ENCODE assay signal across 19 cellular contexts in the genomic region with DNA sequence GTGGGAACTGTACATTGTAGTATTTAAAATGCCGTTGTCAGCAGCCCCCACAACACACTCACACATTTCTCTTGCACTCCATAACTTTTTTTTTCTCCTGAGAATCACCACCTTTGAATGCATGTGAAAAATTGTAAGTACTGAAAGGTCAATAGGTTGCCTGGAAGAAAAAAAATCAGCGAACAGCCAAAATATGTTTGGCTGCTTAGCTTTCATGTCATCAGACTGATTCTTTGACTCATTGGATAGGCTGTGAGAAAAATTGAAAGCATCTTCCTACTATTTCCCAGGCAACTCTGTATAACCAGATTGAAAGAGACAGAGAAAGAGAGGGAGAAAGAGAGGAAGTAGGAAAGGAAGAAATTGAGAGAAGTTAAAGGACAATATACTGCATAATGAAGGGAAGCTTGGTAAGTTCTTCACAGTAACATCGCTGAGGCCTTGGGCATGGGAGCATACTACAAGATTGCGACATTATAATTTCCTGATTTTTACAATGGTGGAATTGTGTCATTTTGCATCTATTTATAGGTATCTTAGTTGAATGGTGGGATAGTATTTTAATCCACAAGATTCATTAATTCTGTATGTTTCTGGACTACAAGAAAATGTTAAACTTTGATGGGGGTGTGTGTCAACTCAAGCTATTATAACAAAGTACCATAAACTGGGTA.
A peak's percentile ranks its signal among the peaks of the same experiment; 100 is the strongest.
DNase-seq lines count a peak whose midpoint lies in the region; ATAC-seq and TF ChIP-seq lines count a peak whose summit lies in the region.
"Had no signal": no experiment of that assay in that cellular context is flagged by ENCODE, and none has a peak within 500 bp of the region (broad histone marks: within the 10 kb centered on the region; RNA-seq: fewer than 3 reads in every experiment).

No MANE protein-coding gene starts in this region.

- DNase-seq in GM23248 (peak; percentile 51), SK-N-MC (ENCODE audit: low read depth, low spot score) (peak; percentile 40), fibroblast of lung (ENCODE audit: low read depth in 2 of 2) (peak; percentile 27 to 83), neural crest cell (ENCODE audit: low read depth, low spot score) (no peak), NCI-H1105 (lab: John Stamatoyannopoulos, UW) (no peak), SIG-M5 (lab: John Stamatoyannopoulos, UW) (no peak)
- DNase-seq: activated naive CD8-positive, alpha-beta T cell treated with anti-CD3 and anti-CD28 coated beads, Interleukin-2, amount 10 ng/mL, durations not matched to agents 7 days and 5 days; Karpas-422; left ventricle myocardium inferior; mucosa of descending colon; NCI-H510A had no signal

- H4K20me1 ChIP-seq in GM23248 (ENCODE audit: insufficient read depth) = no peaks in the 10 kb centered on the region
- H4K20me1 ChIP-seq in fibroblast of lung (ENCODE audit: control insufficient read depth, extremely low read depth, insufficient read depth, low read length) = no peaks in the 10 kb centered on the region
- H4K20me1 ChIP-seq: BLaER1 treated with 17β-estradiol and CSF1 and Interleukin-3, amounts not matched to agents 10 nM and 100 nM had no signal

- no peak overlapping the region for H3K4me3 Mint-ChIP-seq in neural crest cell
- H3K4me3 Mint-ChIP-seq: activated naive CD8-positive, alpha-beta T cell treated with anti-CD3 and anti-CD28 coated beads, Interleukin-2, amount 10 ng/mL, durations not matched to agents 7 days and 5 days had no signal

- H3K27ac Mint-ChIP-seq in neural crest cell (ENCODE audit: unreplicated experiment) = peak overlapping the region; percentile 31
- H3K27ac Mint-ChIP-seq: activated naive CD8-positive, alpha-beta T cell treated with anti-CD3 and anti-CD28 coated beads, Interleukin-2, amount 10 ng/mL, durations not matched to agents 7 days and 5 days had no signal

- H3K27ac ChIP-seq in GM23248 (peak overlapping the region; percentile 52), SK-N-MC (0 out of 2 replicates have a peak overlapping the region, but pooled peaks have one; percentile 26), fibroblast of lung (ENCODE audit: insufficient read depth, low read length) (peak overlapping the region; percentile 49)
- H3K27ac ChIP-seq: BLaER1 treated with 17β-estradiol and CSF1 and Interleukin-3, amounts not matched to agents 10 nM and 100 nM; breast epithelium; coronary artery; left ventricle myocardium inferior; neutrophil; right atrium auricular region; VCaP had no signal

- H3K9ac ChIP-seq in GM23248 (no peak overlapping the region), SK-N-MC (ENCODE audit: insufficient read length) (no peak overlapping the region), fibroblast of lung (ENCODE audit: insufficient read depth, low read length) (no peak overlapping the region)
- H3K9ac ChIP-seq: BLaER1 treated with 17β-estradiol and CSF1 and Interleukin-3, amounts not matched to agents 10 nM and 100 nM had no signal

- H3K4me1 ChIP-seq in GM23248 (ENCODE audit: insufficient read depth) = peaks cover 22% of the 10 kb centered on the region
- peaks cover 9% of the 10 kb centered on the region for H3K4me1 ChIP-seq in fibroblast of lung (ENCODE audit: control insufficient read depth, extremely low read depth, insufficient read depth, low read length)
- H3K4me1 ChIP-seq: breast epithelium, left ventricle myocardium inferior, right atrium auricular region had no signal

- no peaks in the 10 kb centered on the region for H3K9me2 ChIP-seq in GM23248 (ENCODE audit: insufficient read depth)

- H3F3A ChIP-seq in GM23248 (ENCODE audit: insufficient read depth) = peaks cover 5% of the 10 kb centered on the region; the same call in 1 of the 2 replicates

- 0 out of 2 replicates have a peak overlapping the region, but pooled peaks have one; percentile 38 for H2AFZ ChIP-seq in GM23248
- peak overlapping the region; percentile 2 for H2AFZ ChIP-seq in fibroblast of lung (ENCODE audit: low read length)

- WGBS in GM23248 (ENCODE audit: low coverage in 1 of 2, low lambda C conversion rate in 2 of 2, missing lambda C conversion rate in 2 of 2), 2 experiments = 40 to 47% methylated on average over 4 of the region's 4 CpGs

- H3K36me3 Mint-ChIP-seq in neural crest cell (ENCODE audit: low read depth) = no peaks in the 10 kb centered on the region
- H3K36me3 Mint-ChIP-seq: activated naive CD8-positive, alpha-beta T cell treated with anti-CD3 and anti-CD28 coated beads, Interleukin-2, amount 10 ng/mL, durations not matched to agents 7 days and 5 days had no signal

- in situ Hi-C loops in GM23248 (cut with MboI) = no loop called here

- H3K27me3 ChIP-seq in GM23248 (replicated peaks; ENCODE audit: insufficient read depth) (no peaks in the 10 kb centered on the region), fibroblast of lung (ENCODE audit: control insufficient read depth, insufficient read depth, low read length) (no peaks in the 10 kb centered on the region)
- H3K27me3 ChIP-seq: BLaER1 treated with 17β-estradiol and CSF1 and Interleukin-3, amounts not matched to agents 10 nM and 100 nM; breast epithelium; neutrophil; right atrium auricular region had no signal

- no peaks in the 10 kb centered on the region for H3K4me1 Mint-ChIP-seq in neural crest cell
- H3K4me1 Mint-ChIP-seq: activated naive CD8-positive, alpha-beta T cell treated with anti-CD3 and anti-CD28 coated beads, Interleukin-2, amount 10 ng/mL, durations not matched to agents 7 days and 5 days had no signal

- H3K4me3 ChIP-seq in GM23248 (no peak overlapping the region), SK-N-MC (no peak overlapping the region), fibroblast of lung (replicated peaks in 1 of 4; ENCODE audit: control extremely low read depth in 1 of 4, insufficient read depth in 1 of 4, low read depth in 3 of 4, low read length in 4 of 4) (no peak overlapping the region)
- H3K4me3 ChIP-seq: BLaER1 treated with 17β-estradiol and CSF1 and Interleukin-3, amounts not matched to agents 10 nM and 100 nM; breast epithelium; coronary artery; left ventricle myocardium inferior; mucosa of descending colon; right atrium auricular region had no signal

- no peak for TF ChIP-seq CTCF in fibroblast of lung (conservative IDR thresholded peaks at IDR 0.05 in 1 of 2, IDR thresholded peaks at IDR 0.05 in 1 of 2; ENCODE audit: low read depth in 1 of 2, low read length in 2 of 2)
- TF ChIP-seq CTCF in neural crest cell (conservative IDR thresholded peaks at IDR 0.05) = no peak

- H3K27me3 Mint-ChIP-seq in neural crest cell (ENCODE audit: low read depth) = no peaks in the 10 kb centered on the region
- H3K27me3 Mint-ChIP-seq: activated naive CD8-positive, alpha-beta T cell treated with anti-CD3 and anti-CD28 coated beads, Interleukin-2, amount 10 ng/mL, durations not matched to agents 7 days and 5 days had no signal

- H3K4me2 ChIP-seq in GM23248 (ENCODE audit: unreplicated experiment) = no peak overlapping the region
- H3K4me2 ChIP-seq in fibroblast of lung (ENCODE audit: extremely low read depth, insufficient read depth, low read length) = peak overlapping the region; percentile 60

- H3K79me2 ChIP-seq in GM23248 (ENCODE audit: insufficient read depth) = no peaks in the 10 kb centered on the region
- no peaks in the 10 kb centered on the region for H3K79me2 ChIP-seq in fibroblast of lung (ENCODE audit: control insufficient read depth, insufficient read depth, low read length)

- H3K36me3 ChIP-seq in GM23248 (ENCODE audit: low read depth) (no peaks in the 10 kb centered on the region), SK-N-MC (ENCODE audit: insufficient read depth, low read length) (no peaks in the 10 kb centered on the region), fibroblast of lung (ENCODE audit: control insufficient read depth, insufficient read depth, low read length) (no peaks in the 10 kb centered on the region)
- H3K36me3 ChIP-seq: BLaER1 treated with 17β-estradiol and CSF1 and Interleukin-3, amounts not matched to agents 10 nM and 100 nM; breast epithelium; left ventricle myocardium inferior; neutrophil; right atrium auricular region had no signal

- no peaks in the 10 kb centered on the region for H3K9me3 Mint-ChIP-seq in neural crest cell
- H3K9me3 Mint-ChIP-seq: activated naive CD8-positive, alpha-beta T cell treated with anti-CD3 and anti-CD28 coated beads, Interleukin-2, amount 10 ng/mL, durations not matched to agents 7 days and 5 days had no signal

- ATAC-seq in HG02623 (IDR thresholded peaks at IDR 0.05; ENCODE audit: unreplicated experiment) (no peak), GM18511 (IDR thresholded peaks at IDR 0.05; ENCODE audit: unreplicated experiment) (no peak)
- ATAC-seq: mucosa of descending colon had no signal

- H3K9me3 ChIP-seq in GM23248 (ENCODE audit: low read depth) (no peaks in the 10 kb centered on the region), SK-N-MC (ENCODE audit: low read depth, low read length) (no peaks in the 10 kb centered on the region), fibroblast of lung (ENCODE audit: control insufficient read depth, insufficient read depth, low read depth, low read length) (no peaks in the 10 kb centered on the region)
- H3K9me3 ChIP-seq: BLaER1 treated with 17β-estradiol and CSF1 and Interleukin-3, amounts not matched to agents 10 nM and 100 nM; breast epithelium; left ventricle myocardium inferior; mucosa of descending colon; neutrophil; right atrium auricular region had no signal

Comparison
In these comparisons a context has a peak if more than half of its experiments do, and no peak if none do; other contexts are left out.
1. DNase-seq: peak in GM23248 (single experiment), SK-N-MC (single experiment) and fibroblast of lung (2 of 2); none in neural crest cell (single experiment), NCI-H1105 (single experiment) and SIG-M5 (single experiment).
2. Peak in every context shown above with its lines, with median percentiles within 50 percentile points of each other: H3K27ac ChIP-seq.